ENCODE assay signal across 8 cellular contexts in genomic region chr12:122421815-122422737, GRCh38. TPM values are rescaled to one million over a fixed set of nuclear protein-coding genes. Genes with fewer than 3 reads are reported as not detected.
A peak's percentile ranks its signal among the peaks of the same experiment; 100 is the strongest.
DNase-seq lines count a peak whose midpoint lies in the region; ATAC-seq and TF ChIP-seq lines count a peak whose summit lies in the region.

CLIP1 (minus strand) TSS chr12:122422669; CDS start chr12:122380452, 42,217 bp downstream.

- H2AFZ ChIP-seq in OCI-LY7 (ENCODE audit: low read length): peak within 1 kb of the TSS; percentile 83

- no peaks in the 10 kb centered on the region for H3K27me3 Mint-ChIP-seq in natural killer cell treated with Interleukin-12 subunit alpha and Interleukin-12 subunit beta and Interleukin-15 and Interleukin-18, amount 100 ng/mL, for 72 hours

- H3K4me3 ChIP-seq in BJ (ENCODE audit: low read depth, low read length) (peak within 1 kb of the TSS; percentile 56), OCI-LY7 (ENCODE audit: low read depth, low read length, poor library complexity, severe bottlenecking) (peak within 1 kb of the TSS; percentile 85), fibroblast of mammary gland (ENCODE audit: control insufficient read depth, low read depth, low read length) (peak within 1 kb of the TSS; percentile 74), suprapubic skin (peak within 1 kb of the TSS; percentile 99)

- H3K27me3 ChIP-seq in BJ (ENCODE audit: control insufficient read depth, insufficient read depth, low read length) (no peaks in the 10 kb centered on the region), suprapubic skin (no peaks in the 10 kb centered on the region)

- H3K36me3 Mint-ChIP-seq in natural killer cell treated with Interleukin-12 subunit alpha and Interleukin-12 subunit beta and Interleukin-15 and Interleukin-18, amount 100 ng/mL, for 72 hours: no peaks in the 10 kb centered on the region

- H3K9me3 ChIP-seq in OCI-LY7 (ENCODE audit: low read length) (no peaks in the 10 kb centered on the region), suprapubic skin (no peaks in the 10 kb centered on the region)

- TF ChIP-seq CTCF in BJ (IDR thresholded peaks at IDR 0.05; ENCODE audit: insufficient read depth, low read depth, low read length): peak; percentile 51
- TF ChIP-seq CTCF in OCI-LY7 (conservative IDR thresholded peaks at IDR 0.05; ENCODE audit: low read length): peak; percentile 64
- peak; percentile 27 for TF ChIP-seq CTCF in fibroblast of mammary gland (conservative IDR thresholded peaks at IDR 0.05; ENCODE audit: control insufficient read depth, insufficient read depth, low read depth, low read length)
- peak in 1 of 2 donors; percentile 57 for TF ChIP-seq CTCF in suprapubic skin (IDR thresholded peaks at IDR 0.05)

- peak within 1 kb of the TSS; percentile 87 to 94 for H3K27ac Mint-ChIP-seq in natural killer cell treated with Interleukin-12 subunit alpha and Interleukin-12 subunit beta and Interleukin-15 and Interleukin-18, amount 100 ng/mL, for 72 hours

- peak within 1 kb of the TSS; percentile 85 for H3K4me2 ChIP-seq in OCI-LY7 (ENCODE audit: low read length)

- peak within 1 kb of the TSS; percentile 96 for H3K4me3 Mint-ChIP-seq in natural killer cell treated with Interleukin-12 subunit alpha and Interleukin-12 subunit beta and Interleukin-15 and Interleukin-18, amount 100 ng/mL, for 72 hours

- no TSS peak for BruUV-seq in OCI-LY7 (replicated peaks; lab: Mats Ljungman, UMichigan)

- TF ChIP-seq EP300 in suprapubic skin (IDR thresholded peaks at IDR 0.05): no peak

- CTCF ChIA-PET in BJ (lab: Yijun Ruan, JAX) (interaction anchor here (1.0 to 3.8 kb wide), 5 partner anchors 16 to 86 kb away, joined by 3 to 15 read pairs (median 3); no protein-coding TSS in a partner anchor), OCI-LY7 (lab: Charles Lee; ENCODE audit: unreplicated experiment) (no interaction called here)

- H4K20me1 ChIP-seq in OCI-LY7 (ENCODE audit: insufficient read depth, low read length): no peaks in the 10 kb centered on the region

- no peaks in the 10 kb centered on the region for H3K9me3 Mint-ChIP-seq in natural killer cell treated with Interleukin-12 subunit alpha and Interleukin-12 subunit beta and Interleukin-15 and Interleukin-18, amount 100 ng/mL, for 72 hours

- no peak for DNase-seq in BJ (ENCODE audit: low read depth)
- peak; percentile 75 for DNase-seq in OCI-LY7 (ENCODE audit: low spot score)
- peak; percentile 28 to 50 for DNase-seq in activated T-helper 1 cell treated with anti-CD3 and anti-CD28 coated beads, Interleukin-2, amount 50 U/mL, for 16 hours (ENCODE audit: low read depth in 1 of 2, low spot score in 1 of 2)
- DNase-seq in fibroblast of mammary gland (ENCODE audit: low read depth): peak; percentile 63
- DNase-seq in natural killer cell treated with Interleukin-12 subunit alpha and Interleukin-12 subunit beta and Interleukin-15 and Interleukin-18, amount 100 ng/mL, for 72 hours (ENCODE audit: low spot score): peak; percentile 68
- peak; percentile 75 to 83 for DNase-seq in suprapubic skin (ENCODE audit: low spot score in 2 of 2)

- intact Hi-C loops in OCI-LY7 (cut with micrococcal nuclease; ENCODE audit: unreplicated experiment): no loop called here

- H3K4me1 ChIP-seq in OCI-LY7 (ENCODE audit: insufficient read depth, low read length, poor library complexity, severe bottlenecking): peaks cover 27% of the 10 kb centered on the region
- H3K4me1 ChIP-seq in suprapubic skin: peaks cover 31% of the 10 kb centered on the region

- in situ Hi-C loops in GM18951 (cut with MboI; ENCODE audit: low sequenced_read_pairs, unreplicated experiment): no loop called here

- TF ChIP-seq POLR2A in GM18951 (IDR thresholded peaks at IDR 0.05; ENCODE audit: extremely low read depth, insufficient read depth, insufficient read length) (peak; percentile 70), suprapubic skin (IDR thresholded peaks at IDR 0.05) (peak; percentile 72 to 84)

- no peaks in the 10 kb centered on the region for H3K9me2 ChIP-seq in OCI-LY7 (ENCODE audit: insufficient read depth, low read length)

- peaks cover 16% of the 10 kb centered on the region; the same call in 1 of the 2 replicates for H3K79me2 ChIP-seq in OCI-LY7 (ENCODE audit: insufficient read depth, low read depth, low read length)

- H3K36me3 ChIP-seq in BJ (ENCODE audit: control insufficient read depth, insufficient read depth, low read length) (no peaks in the 10 kb centered on the region), OCI-LY7 (ENCODE audit: insufficient read depth, low read length) (no peaks in the 10 kb centered on the region), suprapubic skin (peaks cover under 1% of the 10 kb centered on the region)

- POLR2A ChIA-PET in BJ (lab: Charles Lee) (no interaction called here), OCI-LY7 (lab: Charles Lee) (interaction anchor here (0.6 to 1.2 kb wide), 3 partner anchors 9 to 41 kb away, joined by 3 to 5 read pairs (median 3); no protein-coding TSS in a partner anchor)

- WGBS in suprapubic skin: 1% methylated on average over 16 of the region's 120 CpGs

- peak; percentile 65 for ATAC-seq in HG03280 (IDR thresholded peaks at IDR 0.05; ENCODE audit: unreplicated experiment)
- ATAC-seq in natural killer cell treated with Interleukin-12 subunit alpha and Interleukin-12 subunit beta and Interleukin-15 and Interleukin-18, amount 100 ng/mL, for 72 hours: peak; percentile 85 to 89

- H3K4me1 Mint-ChIP-seq in natural killer cell treated with Interleukin-12 subunit alpha and Interleukin-12 subunit beta and Interleukin-15 and Interleukin-18, amount 100 ng/mL, for 72 hours (ENCODE audit: low read depth in 2 of 2): peaks cover 20 to 24% of the 10 kb centered on the region in 2 donors

- H3K27ac ChIP-seq in OCI-LY7 (ENCODE audit: low read depth, low read length, poor library complexity, severe bottlenecking) (peak within 1 kb of the TSS; percentile 36), suprapubic skin (peak within 1 kb of the TSS; percentile 100)

RNA-seq across cellular contexts. Expression of gene CLIP1, which starts in this region (rescaled TPM):
- 81.2 and 104 TPM in 2 replicates for polyA plus RNA-seq in BJ (2011; rRNA removed)
- 93.1 and 128 TPM in 2 replicates for polyA minus RNA-seq in BJ (2011; rRNA and poly(A)+ RNA removed)
- 11.2 and 15.3 TPM in 2 replicates for total RNA-seq in OCI-LY7 (2014; rRNA removed; shearing (Covaris generic))
- total RNA-seq in OCI-LY7 (2022): 25.6 and 26.2 TPM in 2 replicates
- 100 to 1,000 TPM in 1 of 2 donors, 10 to 100 TPM in 1; 75.4 to 108 TPM for total RNA-seq in natural killer cell treated with Interleukin-12 subunit alpha and Interleukin-12 subunit beta and Interleukin-15 and Interleukin-18, amount 100 ng/mL, for 72 hours
- total RNA-seq in suprapubic skin: 100 to 1,000 TPM; 107 to 170 (median 149) TPM
